ENCODE assay signal across 23 cellular contexts in genomic region chr15:54102704-54103103, GRCh38.
"Had no signal": no experiment of that assay in that cellular context is flagged by ENCODE, and none has a peak within 500 bp of the region (broad histone marks: within the 10 kb centered on the region; RNA-seq: fewer than 3 reads in every experiment).

No MANE protein-coding gene starts in this region.

- H3K9me3 ChIP-seq: pancreas, prostate gland, right lobe of liver, sigmoid colon, stomach, thoracic aorta, thyroid gland, tibial nerve, upper lobe of left lung, vagina had no signal

- H3K9ac ChIP-seq: neural progenitor cell had no signal

- H3K27ac ChIP-seq: neural progenitor cell, pancreas, prostate gland, right lobe of liver, sigmoid colon, skin epidermis, stomach, thoracic aorta, thyroid gland, tibial nerve, upper lobe of left lung, vagina had no signal

- H3K4me3 ChIP-seq: neural progenitor cell, pancreas, prostate gland, right lobe of liver, sigmoid colon, skin epidermis, stomach, thoracic aorta, thyroid gland, tibial nerve, upper lobe of left lung, vagina had no signal

- H3K27me3 ChIP-seq: neural progenitor cell, pancreas, right lobe of liver, sigmoid colon, stomach, thyroid gland, tibial nerve, upper lobe of left lung, vagina had no signal

- H3K4me1 ChIP-seq: neural progenitor cell, pancreas, prostate gland, right lobe of liver, sigmoid colon, stomach, thyroid gland, tibial nerve, upper lobe of left lung, vagina had no signal

- H3K4me2 ChIP-seq: neural progenitor cell had no signal

- H2AFZ ChIP-seq: neural progenitor cell had no signal

- ATAC-seq: naive thymus-derived CD4-positive, alpha-beta T cell; natural killer cell; pancreas; right cardiac atrium; right lobe of liver; stimulated activated effector memory CD8-positive, alpha-beta T cell treated with anti-CD3 and anti-CD28 coated beads, Interleukin-12 subunit alpha, Interleukin-12 subunit beta, amount 100 ng/mL, for 72 hours; stimulated activated naive B cell treated with anti-CD40 and anti-IgM and Interleukin-4, amounts not matched to agents 10 μg/mL and 1 μg/mL and 100 μg/mL, for 72 hours had no signal

- H3K36me3 ChIP-seq: neural progenitor cell, pancreas, prostate gland, right lobe of liver, sigmoid colon, stomach, thoracic aorta, thyroid gland, tibial nerve, upper lobe of left lung, vagina had no signal

- DNase-seq: naive thymus-derived CD4-positive, alpha-beta T cell; natural killer cell; pancreas; right cardiac atrium; right lobe of liver; sigmoid colon; stimulated activated CD4-positive, alpha-beta T cell treated with anti-CD3 and anti-CD28 coated beads, Interleukin-15, amount 100 ng/mL, for 24 hours; stimulated activated CD4-positive, alpha-beta T cell treated with anti-CD3 and anti-CD28 coated beads, Interleukin-2, amount 100 ng/mL, for 24 hours; stimulated activated CD4-positive, alpha-beta T cell treated with anti-CD3 and anti-CD28 coated beads, Interleukin-2, amount 100 ng/mL, for 48 hours; stimulated activated CD4-positive, alpha-beta T cell treated with anti-CD3 and anti-CD28 coated beads, Interleukin-4, amount 100 ng/mL, for 24 hours; stimulated activated naive B cell treated with anti-CD40 and anti-IgM and Interleukin-4, amounts not matched to agents 10 μg/mL and 1 μg/mL and 100 μg/mL, for 72 hours; stimulated activated naive CD4-positive, alpha-beta T cell treated with Interleukin-2 at 50 U/mL for 16 hours; stomach; thyroid gland; trophoblast cell; upper lobe of left lung had no signal
